Comparison of ENCODE assay signal across 1 cellular context in the genomic region with DNA sequence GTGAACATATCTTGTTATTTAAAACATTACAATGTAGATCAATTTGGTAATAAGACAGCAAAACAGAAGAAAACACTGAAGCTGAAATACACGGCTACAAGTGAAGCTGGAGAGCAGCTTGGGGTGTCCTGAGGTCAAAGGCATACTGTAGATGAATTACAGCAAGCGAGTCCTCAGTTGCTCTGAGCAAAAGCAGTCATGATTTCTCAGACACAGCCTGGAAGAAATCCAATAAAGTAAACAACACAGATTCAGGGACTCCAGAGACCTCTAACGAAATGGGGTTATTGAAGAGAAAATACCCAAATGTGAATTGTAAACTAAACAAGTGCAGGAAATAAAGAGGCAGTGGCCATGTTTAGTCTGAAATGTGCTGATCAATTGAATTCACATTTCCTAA.
TF ChIP-seq lines count a peak whose summit lies in the region.

No MANE protein-coding gene starts in this region.

TF ChIP-seq in SK-N-SH treated with all-trans-retinoic acid at 6 μM for 48 hours, 23 proteins besides CTCF, POLR2A, EP300 and RAD21 (continued from another document):
- TF ChIP-seq, protein P1, sequence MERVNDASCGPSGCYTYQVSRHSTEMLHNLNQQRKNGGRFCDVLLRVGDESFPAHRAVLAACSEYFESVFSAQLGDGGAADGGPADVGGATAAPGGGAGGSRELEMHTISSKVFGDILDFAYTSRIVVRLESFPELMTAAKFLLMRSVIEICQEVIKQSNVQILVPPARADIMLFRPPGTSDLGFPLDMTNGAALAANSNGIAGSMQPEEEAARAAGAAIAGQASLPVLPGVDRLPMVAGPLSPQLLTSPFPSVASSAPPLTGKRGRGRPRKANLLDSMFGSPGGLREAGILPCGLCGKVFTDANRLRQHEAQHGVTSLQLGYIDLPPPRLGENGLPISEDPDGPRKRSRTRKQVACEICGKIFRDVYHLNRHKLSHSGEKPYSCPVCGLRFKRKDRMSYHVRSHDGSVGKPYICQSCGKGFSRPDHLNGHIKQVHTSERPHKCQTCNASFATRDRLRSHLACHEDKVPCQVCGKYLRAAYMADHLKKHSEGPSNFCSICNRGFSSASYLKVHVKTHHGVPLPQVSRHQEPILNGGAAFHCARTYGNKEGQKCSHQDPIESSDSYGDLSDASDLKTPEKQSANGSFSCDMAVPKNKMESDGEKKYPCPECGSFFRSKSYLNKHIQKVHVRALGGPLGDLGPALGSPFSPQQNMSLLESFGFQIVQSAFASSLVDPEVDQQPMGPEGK (CRISPR knock-in tag; IDR thresholded peaks at IDR 0.05; ENCODE audit: borderline replicate concordance), result no peak
- TF ChIP-seq ZNF70 (CRISPR knock-in tag; IDR thresholded peaks at IDR 0.05) (no peak), ZFP3 (CRISPR knock-in tag; IDR thresholded peaks at IDR 0.05) (no peak), ESRRG (CRISPR knock-in tag; IDR thresholded peaks at IDR 0.05) (no peak), GLIS3 (CRISPR knock-in tag; IDR thresholded peaks at IDR 0.05) (no peak), CSDC2 (CRISPR knock-in tag; IDR thresholded peaks at IDR 0.05) (no peak), ISL1 (CRISPR knock-in tag; IDR thresholded peaks at IDR 0.05) (no peak), RARB (CRISPR knock-in tag; IDR thresholded peaks at IDR 0.05) (no peak)
- TF ChIP-seq, protein P2, sequence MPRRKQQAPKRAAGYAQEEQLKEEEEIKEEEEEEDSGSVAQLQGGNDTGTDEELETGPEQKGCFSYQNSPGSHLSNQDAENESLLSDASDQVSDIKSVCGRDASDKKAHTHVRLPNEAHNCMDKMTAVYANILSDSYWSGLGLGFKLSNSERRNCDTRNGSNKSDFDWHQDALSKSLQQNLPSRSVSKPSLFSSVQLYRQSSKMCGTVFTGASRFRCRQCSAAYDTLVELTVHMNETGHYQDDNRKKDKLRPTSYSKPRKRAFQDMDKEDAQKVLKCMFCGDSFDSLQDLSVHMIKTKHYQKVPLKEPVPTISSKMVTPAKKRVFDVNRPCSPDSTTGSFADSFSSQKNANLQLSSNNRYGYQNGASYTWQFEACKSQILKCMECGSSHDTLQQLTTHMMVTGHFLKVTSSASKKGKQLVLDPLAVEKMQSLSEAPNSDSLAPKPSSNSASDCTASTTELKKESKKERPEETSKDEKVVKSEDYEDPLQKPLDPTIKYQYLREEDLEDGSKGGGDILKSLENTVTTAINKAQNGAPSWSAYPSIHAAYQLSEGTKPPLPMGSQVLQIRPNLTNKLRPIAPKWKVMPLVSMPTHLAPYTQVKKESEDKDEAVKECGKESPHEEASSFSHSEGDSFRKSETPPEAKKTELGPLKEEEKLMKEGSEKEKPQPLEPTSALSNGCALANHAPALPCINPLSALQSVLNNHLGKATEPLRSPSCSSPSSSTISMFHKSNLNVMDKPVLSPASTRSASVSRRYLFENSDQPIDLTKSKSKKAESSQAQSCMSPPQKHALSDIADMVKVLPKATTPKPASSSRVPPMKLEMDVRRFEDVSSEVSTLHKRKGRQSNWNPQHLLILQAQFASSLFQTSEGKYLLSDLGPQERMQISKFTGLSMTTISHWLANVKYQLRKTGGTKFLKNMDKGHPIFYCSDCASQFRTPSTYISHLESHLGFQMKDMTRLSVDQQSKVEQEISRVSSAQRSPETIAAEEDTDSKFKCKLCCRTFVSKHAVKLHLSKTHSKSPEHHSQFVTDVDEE (CRISPR knock-in tag; IDR thresholded peaks at IDR 0.05), result no peak
TF ChIP-seq in SK-N-SH treated with all-trans-retinoic acid at 6 μM for 48 hours: peak in this region for 0.
